In genomic region chr12:122079038-122079531, GRCh38 we compare ENCODE assay signal across 8 cellular contexts. TPM values are rescaled to one million over a fixed set of nuclear protein-coding genes. Genes with fewer than 3 reads are reported as not detected.
DNase-seq lines count a peak whose midpoint lies in the region; ATAC-seq and TF ChIP-seq lines count a peak whose summit lies in the region.

No MANE protein-coding gene starts in this region.

- H3K9me3 Mint-ChIP-seq in activated CD8-positive, alpha-beta memory T cell treated with anti-CD3 and anti-CD28 coated beads, Interleukin-2, amount 10 ng/mL, durations not matched to agents 7 days and 5 days (ENCODE audit: low read depth): no peaks in the 10 kb centered on the region

- H3K36me3 ChIP-seq in parathyroid adenoma (ENCODE audit: control insufficient read depth, insufficient read depth, low read length): no peaks in the 10 kb centered on the region

- H3K4me3 ChIP-seq in fibroblast of villous mesenchyme (ENCODE audit: low read depth, low read length) (peak overlapping the region; percentile 87), parathyroid adenoma (ENCODE audit: low read depth, low read length) (peak overlapping the region; percentile 70)

- H3K27ac Mint-ChIP-seq in activated CD8-positive, alpha-beta memory T cell treated with anti-CD3 and anti-CD28 coated beads, Interleukin-2, amount 10 ng/mL, durations not matched to agents 7 days and 5 days: peak overlapping the region; percentile 88

- peak overlapping the region; percentile 77 for H3K4me2 ChIP-seq in parathyroid adenoma (ENCODE audit: low read length)

- H3K9me3 ChIP-seq in parathyroid adenoma (ENCODE audit: control insufficient read depth, low read length): no peaks in the 10 kb centered on the region

- peaks cover 49% of the 10 kb centered on the region for H3K4me1 Mint-ChIP-seq in activated CD8-positive, alpha-beta memory T cell treated with anti-CD3 and anti-CD28 coated beads, Interleukin-2, amount 10 ng/mL, durations not matched to agents 7 days and 5 days

- TF ChIP-seq CTCF in fibroblast of villous mesenchyme (IDR thresholded peaks at IDR 0.05; ENCODE audit: insufficient read depth, low read depth, low read length): no peak
- no peak for TF ChIP-seq CTCF in parathyroid adenoma (IDR thresholded peaks at IDR 0.05)

- CTCF ChIA-PET in activated CD8-positive, alpha-beta memory T cell treated with anti-CD3 and anti-CD28 coated beads, Interleukin-2, amount 10 ng/mL, durations not matched to agents 7 days and 5 days (lab: Charles Lee): interaction anchor here (0.6 to 4.4 kb wide), 8 partner anchors 10 to 217 kb away, joined by 3 to 28 read pairs (median 4); partner anchors contain the start of gene CFAP251

- no peaks in the 10 kb centered on the region for H3K27me3 Mint-ChIP-seq in activated CD8-positive, alpha-beta memory T cell treated with anti-CD3 and anti-CD28 coated beads, Interleukin-2, amount 10 ng/mL, durations not matched to agents 7 days and 5 days

- DNase-seq in EL: peak; percentile 30
- DNase-seq in HT-29 (ENCODE audit: low spot score): peak; percentile 51
- DNase-seq in activated CD8-positive, alpha-beta memory T cell treated with anti-CD3 and anti-CD28 coated beads, Interleukin-2, amount 10 ng/mL, durations not matched to agents 7 days and 5 days: peak; percentile 48
- DNase-seq in fibroblast of villous mesenchyme (ENCODE audit: low read depth): peak; percentile 37
- no peak for DNase-seq in DMS114 treated with DMSO at 0.1 percent for 48 hours (lab: John Stamatoyannopoulos, UW; ENCODE audit: unreplicated experiment)
- no peak for DNase-seq in NCI-H2196 treated with DMSO at 0.1 percent for 48 hours (lab: John Stamatoyannopoulos, UW; ENCODE audit: unreplicated experiment)

- H3K79me2 ChIP-seq in parathyroid adenoma: peaks cover 41% of the 10 kb centered on the region

- peak overlapping the region; percentile 75 for H2AFZ ChIP-seq in parathyroid adenoma

- peak; percentile 23 for ATAC-seq in activated CD8-positive, alpha-beta memory T cell treated with anti-CD3 and anti-CD28 coated beads, Interleukin-2, amount 10 ng/mL, durations not matched to agents 7 days and 5 days
- ATAC-seq in HG03571 (IDR thresholded peaks at IDR 0.05; ENCODE audit: unreplicated experiment): no peak

- H3K36me3 Mint-ChIP-seq in activated CD8-positive, alpha-beta memory T cell treated with anti-CD3 and anti-CD28 coated beads, Interleukin-2, amount 10 ng/mL, durations not matched to agents 7 days and 5 days: peaks cover 7% of the 10 kb centered on the region

- no peaks in the 10 kb centered on the region for H3K27me3 ChIP-seq in parathyroid adenoma (ENCODE audit: control insufficient read depth, insufficient read depth, low read length)

- H3K4me3 Mint-ChIP-seq in activated CD8-positive, alpha-beta memory T cell treated with anti-CD3 and anti-CD28 coated beads, Interleukin-2, amount 10 ng/mL, durations not matched to agents 7 days and 5 days: peak overlapping the region; percentile 84

- peak overlapping the region; percentile 77 for H3K27ac ChIP-seq in parathyroid adenoma

- peaks cover 16% of the 10 kb centered on the region for H3K4me1 ChIP-seq in parathyroid adenoma

- peak overlapping the region; percentile 49 for H3K9ac ChIP-seq in parathyroid adenoma

RNA-seq across cellular contexts. Expression of gene MLXIP, which starts 0.5 kb away (rescaled TPM):
- 22.8 and 31.3 TPM in 2 replicates for total RNA-seq in HT-29 (2014; rRNA removed; shearing (Covaris generic))
- total RNA-seq in activated CD8-positive, alpha-beta memory T cell treated with anti-CD3 and anti-CD28 coated beads, Interleukin-2, amount 10 ng/mL, durations not matched to agents 7 days and 5 days: 10 to 100 TPM; 36.1 to 36.4 TPM
- 16.4 and 18.4 TPM in 2 replicates for total RNA-seq in fibroblast of villous mesenchyme

RNA-seq across cellular contexts. Expression of gene BCL7A, which starts 57.4 kb away (rescaled TPM):
- 8.3 and 11.0 TPM in 2 replicates for total RNA-seq in HT-29 (2014; rRNA removed; shearing (Covaris generic))
- 1 to 10 TPM; 2.8 to 2.9 TPM for total RNA-seq in activated CD8-positive, alpha-beta memory T cell treated with anti-CD3 and anti-CD28 coated beads, Interleukin-2, amount 10 ng/mL, durations not matched to agents 7 days and 5 days
- total RNA-seq in fibroblast of villous mesenchyme: 3.9 TPM in 2 replicates

Comparison
In these comparisons a context has a peak if more than half of its experiments do, and no peak if none do; other contexts are left out.
1. DNase-seq: peak in EL (single experiment), HT-29 (single experiment), activated CD8-positive, alpha-beta memory T cell treated with anti-CD3 and anti-CD28 coated beads, Interleukin-2, amount 10 ng/mL, durations not matched to agents 7 days and 5 days (single experiment) and fibroblast of villous mesenchyme (single experiment); none in DMS114 treated with DMSO at 0.1 percent for 48 hours (single experiment) and NCI-H2196 treated with DMSO at 0.1 percent for 48 hours (single experiment).